8 cellular contexts compared by ENCODE assay signal in genomic region chr13:53250272-53250875, GRCh38.
DNase-seq lines count a peak whose midpoint lies in the region; ATAC-seq, FAIRE-seq and TF ChIP-seq lines count a peak whose summit lies in the region.

No MANE protein-coding gene starts in this region.

- WGBS in pancreas, 2 donors, result 7 to 10% methylated on average over 6 of the region's 6 CpGs

- POLR2A ChIA-PET in CD8-positive, alpha-beta T cell (lab: Charles Lee), result no interaction called here

- H3K4me1 ChIP-seq in CD8-positive, alpha-beta T cell (ENCODE audit: insufficient read depth, low read length), result no peaks in the 10 kb centered on the region
- H3K4me1 ChIP-seq in pancreas, result no peaks in the 10 kb centered on the region

- CTCF ChIA-PET in CD8-positive, alpha-beta T cell (lab: Charles Lee), result interaction anchor here (0.6 to 4.2 kb wide), 10 partner anchors 8 to 292 kb away, joined by 3 to 22 read pairs (median 4); no protein-coding TSS in a partner anchor

- no peaks in the 10 kb centered on the region for H3K36me3 Mint-ChIP-seq in CD8-positive, alpha-beta T cell

- DNase-seq in CD8-positive, alpha-beta T cell, result no peak
- DNase-seq in NCI-H187 treated with DMSO at 0.1 percent for 48 hours (lab: John Stamatoyannopoulos, UW) (peak; percentile 56), SW480 (ENCODE audit: low spot score) (peak; percentile 79), fibroblast of villous mesenchyme (ENCODE audit: low read depth) (peak; percentile 70), pancreas (peak in 2 of 6 donors; percentile 13 to 18)

- H3K9me3 Mint-ChIP-seq in CD8-positive, alpha-beta T cell, result no peaks in the 10 kb centered on the region

- H3K27me3 ChIP-seq in CD8-positive, alpha-beta T cell (ENCODE audit: insufficient read depth, low read length), result no peaks in the 10 kb centered on the region
- no peaks in the 10 kb centered on the region for H3K27me3 ChIP-seq in pancreas

- no peak overlapping the region for H3K4me3 ChIP-seq in CD8-positive, alpha-beta T cell (ENCODE audit: low read depth, low read length)
- no peak overlapping the region for H3K4me3 ChIP-seq in fibroblast of villous mesenchyme (ENCODE audit: low read depth, low read length)
- H3K4me3 ChIP-seq in pancreas, result no peak overlapping the region

- FAIRE-seq in pancreas (lab: Jason Lieb, UNC), result peak; percentile 98

- ATAC-seq in CD8-positive, alpha-beta T cell, result no peak
- peak; percentile 89 for ATAC-seq in GM18867 (IDR thresholded peaks at IDR 0.05; ENCODE audit: unreplicated experiment)
- ATAC-seq in HG03060 (IDR thresholded peaks at IDR 0.05; ENCODE audit: low read depth, unreplicated experiment), result peak; percentile 76
- peak; percentile 83 to 98 (median 96) for ATAC-seq in pancreas
- ATAC-seq in GM21737 (IDR thresholded peaks at IDR 0.05; ENCODE audit: unreplicated experiment), result no peak

- H3K27ac ChIP-seq in CD8-positive, alpha-beta T cell (ENCODE audit: low read depth, low read length), result no peak overlapping the region
- H3K27ac ChIP-seq in pancreas, result no peak overlapping the region

- H3K36me3 ChIP-seq in CD8-positive, alpha-beta T cell (ENCODE audit: insufficient read depth, low read length), result no peaks in the 10 kb centered on the region
- no peaks in the 10 kb centered on the region for H3K36me3 ChIP-seq in pancreas

- no peaks in the 10 kb centered on the region for H3K9me3 ChIP-seq in CD8-positive, alpha-beta T cell (ENCODE audit: low read length)
- H3K9me3 ChIP-seq in pancreas, result no peaks in the 10 kb centered on the region

- H3K4me1 Mint-ChIP-seq in CD8-positive, alpha-beta T cell (ENCODE audit: low read depth), result no peaks in the 10 kb centered on the region

- intact Hi-C loops in CD8-positive, alpha-beta T cell (cut with DNase I, micrococcal nuclease), result no loop called here
- intact Hi-C loops in pancreas (cut with DNase I), result no loop called here

- TF ChIP-seq CTCF in CD8-positive, alpha-beta T cell (IDR thresholded peaks at IDR 0.05), result peak; percentile 85
- peak; percentile 62 for TF ChIP-seq CTCF in fibroblast of villous mesenchyme (IDR thresholded peaks at IDR 0.05; ENCODE audit: insufficient read depth, low read depth, low read length)
- peak; percentile 53 to 83 (median 74) for TF ChIP-seq CTCF in pancreas (IDR thresholded peaks at IDR 0.05)

- H3K4me3 Mint-ChIP-seq in CD8-positive, alpha-beta T cell, result no peak overlapping the region

- no peaks in the 10 kb centered on the region for H3K27me3 Mint-ChIP-seq in CD8-positive, alpha-beta T cell (ENCODE audit: low read depth)

- no peak overlapping the region for H3K27ac Mint-ChIP-seq in CD8-positive, alpha-beta T cell

Comparison
In these comparisons a context has a peak if more than half of its experiments do, and no peak if none do; other contexts are left out.
1. ATAC-seq: peak in GM18867 (single experiment), HG03060 (single experiment) and pancreas (4 of 4); none in CD8-positive, alpha-beta T cell (single experiment) and GM21737 (single experiment).
2. DNase-seq: peak in NCI-H187 treated with DMSO at 0.1 percent for 48 hours (single experiment), SW480 (single experiment) and fibroblast of villous mesenchyme (single experiment); none in CD8-positive, alpha-beta T cell (0 of 7).
3. Peak in every context shown above with its lines, with median percentiles within 50 percentile points of each other: CTCF ChIP-seq.